22 cellular contexts compared by ENCODE assay signal in genomic region chr7:111184960-111185359, GRCh38.
"Had no signal": no experiment of that assay in that cellular context is flagged by ENCODE, and none has a peak within 500 bp of the region (broad histone marks: within the 10 kb centered on the region; RNA-seq: fewer than 3 reads in every experiment).

No MANE protein-coding gene starts in this region.

- H3K4me3 Mint-ChIP-seq: activated CD4-positive, alpha-beta T cell treated with anti-CD3 and anti-CD28 coated beads for 36 hours; activated naive CD4-positive, alpha-beta T cell treated with anti-CD3 and anti-CD28 coated beads for 36 hours; activated naive CD8-positive, alpha-beta T cell treated with anti-CD3 and anti-CD28 coated beads for 36 hours; activated T-helper 1 cell treated with anti-CD3 and anti-CD28 coated beads, Interleukin-12 subunit alpha, Interleukin-12 subunit beta, Interleukin-2, Interleukin-4 antibody, amounts not matched to agents 30 ng/mL and 10 ng/mL and 1 ng/mL, durations not matched to agents 14 hours and 24 hours and 36 hours; brain; endodermal cell; naive thymus-derived CD8-positive, alpha-beta T cell; neural crest cell; stimulated activated naive B cell treated with anti-CD40 and anti-IgM and Interleukin-4, amounts not matched to agents 10 μg/mL and 1 μg/mL and 100 μg/mL, for 72 hours; T-helper 2 cell treated with Interferon-gamma antibody and Interleukin-4, amounts not matched to agents 5 μg/mL and 100 μg/mL, for 36 hours had no signal

- H3K27ac Mint-ChIP-seq: activated CD4-positive, alpha-beta T cell treated with anti-CD3 and anti-CD28 coated beads for 36 hours; activated naive CD4-positive, alpha-beta T cell treated with anti-CD3 and anti-CD28 coated beads for 36 hours; activated naive CD8-positive, alpha-beta T cell treated with anti-CD3 and anti-CD28 coated beads for 36 hours; activated T-helper 1 cell treated with anti-CD3 and anti-CD28 coated beads, Interleukin-12 subunit alpha, Interleukin-12 subunit beta, Interleukin-2, Interleukin-4 antibody, amounts not matched to agents 30 ng/mL and 10 ng/mL and 1 ng/mL, durations not matched to agents 14 hours and 24 hours and 36 hours; endodermal cell; naive thymus-derived CD8-positive, alpha-beta T cell; stimulated activated naive B cell treated with anti-CD40 and anti-IgM and Interleukin-4, amounts not matched to agents 10 μg/mL and 1 μg/mL and 100 μg/mL, for 72 hours; T-helper 2 cell treated with Interferon-gamma antibody and Interleukin-4, amounts not matched to agents 5 μg/mL and 100 μg/mL, for 36 hours had no signal

- H3K9me3 Mint-ChIP-seq: activated naive CD4-positive, alpha-beta T cell treated with anti-CD3 and anti-CD28 coated beads for 36 hours; activated naive CD8-positive, alpha-beta T cell treated with anti-CD3 and anti-CD28 coated beads for 36 hours; activated T-helper 1 cell treated with anti-CD3 and anti-CD28 coated beads, Interleukin-12 subunit alpha, Interleukin-12 subunit beta, Interleukin-2, Interleukin-4 antibody, amounts not matched to agents 30 ng/mL and 10 ng/mL and 1 ng/mL, durations not matched to agents 14 hours and 24 hours and 36 hours; endodermal cell; neural crest cell; T-helper 2 cell treated with Interferon-gamma antibody and Interleukin-4, amounts not matched to agents 5 μg/mL and 100 μg/mL, for 36 hours had no signal

- H3K27me3 Mint-ChIP-seq: activated CD4-positive, alpha-beta T cell treated with anti-CD3 and anti-CD28 coated beads for 36 hours; activated naive CD8-positive, alpha-beta T cell treated with anti-CD3 and anti-CD28 coated beads for 36 hours; brain; naive thymus-derived CD8-positive, alpha-beta T cell; stimulated activated naive B cell treated with anti-CD40 and anti-IgM and Interleukin-4, amounts not matched to agents 10 μg/mL and 1 μg/mL and 100 μg/mL, for 72 hours had no signal

- H3K4me1 Mint-ChIP-seq: activated naive CD8-positive, alpha-beta T cell treated with anti-CD3 and anti-CD28 coated beads for 36 hours; endodermal cell; naive thymus-derived CD8-positive, alpha-beta T cell; neural crest cell; stimulated activated naive B cell treated with anti-CD40 and anti-IgM and Interleukin-4, amounts not matched to agents 10 μg/mL and 1 μg/mL and 100 μg/mL, for 72 hours had no signal

- DNase-seq: activated CD4-positive, alpha-beta T cell treated with anti-CD3 and anti-CD28 coated beads for 36 hours; activated CD4-positive, alpha-beta T cell treated with anti-CD3 and anti-CD28 coated beads, Interleukin-2, amount 50 U/mL, for 4 hours; activated CD4-positive, CD25-positive, alpha-beta regulatory T cell; activated CD8-positive, alpha-beta memory T cell treated with anti-CD3 and anti-CD28 coated beads for 24 hours; activated effector memory CD4-positive, alpha-beta T cell treated with anti-CD3 and anti-CD28 coated beads, Interleukin-2, amount 50 U/mL, for 16 hours; activated naive CD4-positive, alpha-beta T cell treated with anti-CD3 and anti-CD28 coated beads for 36 hours; activated naive CD8-positive, alpha-beta T cell treated with anti-CD3 and anti-CD28 coated beads for 36 hours; endodermal cell; foreskin fibroblast; heart right ventricle; midbrain; naive thymus-derived CD8-positive, alpha-beta T cell; nucleus accumbens; pancreas; right cardiac atrium; stimulated activated CD4-positive, alpha-beta T cell treated with anti-CD3 and anti-CD28 coated beads, Interleukin-15, amount 100 ng/mL, for 24 hours; stimulated activated CD4-positive, alpha-beta T cell treated with anti-CD3 and anti-CD28 coated beads, Interleukin-2, amount 100 ng/mL, for 24 hours; stimulated activated naive B cell treated with anti-CD40 and anti-IgM and Interleukin-4, amounts not matched to agents 10 μg/mL and 1 μg/mL and 100 μg/mL, for 72 hours had no signal

- FAIRE-seq: pancreas had no signal
